2 cellular contexts compared by ENCODE assay signal in genomic region chr6:116799945-116800344, GRCh38.
TF ChIP-seq lines count a peak whose summit lies in the region.

No MANE protein-coding gene starts in this region.

TF ChIP-seq in HepG2, 621 proteins besides CTCF, POLR2A, EP300 and RAD21:
- no peak for TF ChIP-seq NRL (CRISPR knock-in tag; IDR thresholded peaks at IDR 0.05; ENCODE audit: borderline replicate concordance)
- no peak for TF ChIP-seq ZNF766 (CRISPR knock-in tag; IDR thresholded peaks at IDR 0.05; ENCODE audit: borderline replicate concordance)
- peak; percentile 70 for TF ChIP-seq HNRNPK (IDR thresholded peaks at IDR 0.05; ENCODE audit: low read depth, low read length, poor library complexity, severe bottlenecking)
- TF ChIP-seq ZNF703 (CRISPR knock-in tag; IDR thresholded peaks at IDR 0.05; ENCODE audit: borderline replicate concordance), result no peak
- no peak for TF ChIP-seq ZC3H13 (CRISPR knock-in tag; IDR thresholded peaks at IDR 0.05)
- no peak for TF ChIP-seq ZBTB3 (CRISPR knock-in tag; IDR thresholded peaks at IDR 0.05; ENCODE audit: borderline replicate concordance, low read depth)
- no peak for TF ChIP-seq ZNF143 (CRISPR knock-in tag; IDR thresholded peaks at IDR 0.05)

TF ChIP-seq in WTC11, 78 proteins besides CTCF, POLR2A, EP300 and RAD21:
- no peak for TF ChIP-seq ATF3 (CRISPR knock-in tag; conservative IDR thresholded peaks at IDR 0.05)
- peak; percentile 54; the same call in 1 of the 2 replicates for TF ChIP-seq ZNF512 (CRISPR knock-in tag; IDR thresholded peaks at IDR 0.05; ENCODE audit: borderline replicate concordance)
